ENCODE assay signal across 8 cellular contexts in the genomic region with DNA sequence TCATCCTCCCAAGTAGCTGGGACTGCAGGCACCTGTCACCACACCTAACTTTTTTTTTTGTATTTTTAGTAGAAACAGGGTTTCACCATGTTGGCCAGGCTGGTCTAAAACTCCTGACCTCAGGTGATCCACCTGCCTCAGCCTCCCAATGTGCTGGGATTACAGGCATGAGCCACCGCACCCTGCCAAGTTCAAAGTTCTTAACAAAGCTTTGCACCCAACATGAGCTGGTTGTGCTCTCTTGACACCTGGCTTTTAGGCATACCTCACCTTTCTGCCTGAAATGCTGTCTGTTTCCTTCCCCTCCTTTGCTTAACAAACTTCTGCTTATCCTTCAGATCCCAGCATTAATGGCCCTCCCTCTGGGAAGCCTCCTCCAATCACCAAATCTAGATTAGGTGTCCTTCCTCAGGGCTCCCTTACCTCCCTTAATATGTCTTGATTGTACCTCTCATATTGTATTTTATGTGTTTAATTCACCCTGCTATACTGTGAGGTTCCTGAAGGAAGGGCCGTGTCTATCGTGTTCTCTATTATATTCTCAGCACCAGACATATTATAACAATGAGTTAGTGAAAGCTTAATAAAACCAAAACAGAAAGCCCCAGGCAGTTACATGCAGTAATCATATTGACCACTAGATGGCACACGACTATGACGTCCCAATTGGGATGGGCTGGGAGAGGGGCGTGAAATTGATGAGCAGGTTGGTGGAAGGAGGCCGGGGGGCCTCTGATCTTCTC.
A peak's percentile ranks its signal among the peaks of the same experiment; 100 is the strongest.
DNase-seq lines count a peak whose midpoint lies in the region; ATAC-seq and TF ChIP-seq lines count a peak whose summit lies in the region.

No MANE protein-coding gene starts in this region.

- no peaks in the 10 kb centered on the region for H3K36me3 ChIP-seq in vagina

- H3K9me3 ChIP-seq in vagina, result no peaks in the 10 kb centered on the region

- peak; percentile 38 for DNase-seq in stimulated activated CD4-positive, alpha-beta T cell treated with anti-CD3 and anti-CD28 coated beads, Interleukin-15, amount 100 ng/mL, for 24 hours
- no peak for DNase-seq in stimulated activated CD4-positive, alpha-beta T cell treated with anti-CD3 and anti-CD28 coated beads, Interleukin-12 subunit alpha, Interleukin-12 subunit beta, amount 100 ng/mL, for 4 hours
- DNase-seq in NCI-H460 (ENCODE audit: extremely low read depth, low read depth) (peak; percentile 26), astrocyte of the spinal cord (ENCODE audit: low read depth, low spot score) (peak; percentile 18), kidney glomerular epithelial cell (lab: John Stamatoyannopoulos, UW) (peak; percentile 1), vagina (ENCODE audit: extremely low spot score in 2 of 2) (no peak), DMS114 treated with DMSO at 0.1 percent for 48 hours (lab: John Stamatoyannopoulos, UW; ENCODE audit: unreplicated experiment) (no peak)

- in situ Hi-C loops in astrocyte of the spinal cord (cut with HindIII; ENCODE audit: low sequenced_read_pairs), result no loop called here

- intact Hi-C loops in vagina (cut with DNase I), result no loop called here

- TF ChIP-seq POLR2A in vagina (IDR thresholded peaks at IDR 0.05), result no peak

- no peak overlapping the region for H3K27ac ChIP-seq in vagina

- no peak for ATAC-seq in HG03342 (IDR thresholded peaks at IDR 0.05; ENCODE audit: unreplicated experiment)

- peak; percentile 80 for TF ChIP-seq CTCF in astrocyte of the spinal cord (IDR thresholded peaks at IDR 0.05; ENCODE audit: low read depth, low read length)
- peak in 2 of 3 experiments; percentile 21 to 41 for TF ChIP-seq CTCF in vagina (IDR thresholded peaks at IDR 0.05)

- H3K4me3 ChIP-seq in astrocyte of the spinal cord (ENCODE audit: low read depth, low read length) (no peak overlapping the region), vagina (no peak overlapping the region)

- no peaks in the 10 kb centered on the region for H3K4me1 ChIP-seq in vagina

- no peaks in the 10 kb centered on the region for H3K27me3 ChIP-seq in vagina

Comparison
In these comparisons a context has a peak if more than half of its experiments do, and no peak if none do; other contexts are left out.
1. DNase-seq: peak in stimulated activated CD4-positive, alpha-beta T cell treated with anti-CD3 and anti-CD28 coated beads, Interleukin-15, amount 100 ng/mL, for 24 hours (single experiment), NCI-H460 (single experiment), astrocyte of the spinal cord (single experiment) and kidney glomerular epithelial cell (single experiment); none in stimulated activated CD4-positive, alpha-beta T cell treated with anti-CD3 and anti-CD28 coated beads, Interleukin-12 subunit alpha, Interleukin-12 subunit beta, amount 100 ng/mL, for 4 hours (single experiment), vagina (0 of 2) and DMS114 treated with DMSO at 0.1 percent for 48 hours (single experiment).